ENCODE assay signal across 12 cellular contexts in genomic region chr4:17323619-17324400, GRCh38.
A peak's percentile ranks its signal among the peaks of the same experiment; 100 is the strongest.
DNase-seq lines count a peak whose midpoint lies in the region; ATAC-seq, FAIRE-seq and TF ChIP-seq lines count a peak whose summit lies in the region.
"Had no signal": no experiment of that assay in that cellular context is flagged by ENCODE, and none has a peak within 500 bp of the region (broad histone marks: within the 10 kb centered on the region; RNA-seq: fewer than 3 reads in every experiment).

No MANE protein-coding gene starts in this region.

- intact Hi-C loops in HepG2 (cut with micrococcal nuclease; ENCODE audit: unreplicated experiment): loop anchor here (1.0 to 5.0 kb wide), 2 partner anchors 407 to 560 kb away; no protein-coding TSS in a partner anchor
- intact Hi-C loops in activated T-helper 1 cell treated with anti-CD3 and anti-CD28 coated beads, Interleukin-12 subunit alpha, Interleukin-12 subunit beta, Interleukin-2, Interleukin-4 antibody, amounts not matched to agents 30 ng/mL and 10 ng/mL and 1 ng/mL, durations not matched to agents 14 hours and 24 hours and 36 hours (cut with micrococcal nuclease): loop anchor here (1.0 to 2.0 kb wide), 3 partner anchors 12 to 531 kb away; no protein-coding TSS in a partner anchor
- intact Hi-C loops in uterus (cut with DNase I; ENCODE audit: low total_unique reads): loop anchor here (10.0 kb wide), 1 partner anchor 809 kb away; no protein-coding TSS in a partner anchor

- H3K4me3 ChIP-seq in liver (ENCODE audit: low read depth in 1 of 3, low read length in 3 of 3) (no peak overlapping the region), HepG2 (replicated peaks in 1 of 3; ENCODE audit: insufficient read depth in 1 of 3, low read depth in 2 of 3, low read length in 3 of 3) (no peak overlapping the region), hepatocyte (no peak overlapping the region), uterus (no peak overlapping the region)
- H3K4me3 ChIP-seq: tibial nerve had no signal

- no peak for TF ChIP-seq EP300 in HepG2 (IDR thresholded peaks at IDR 0.05; ENCODE audit: low read depth in 2 of 2, low read length in 2 of 2)
- no peak for TF ChIP-seq EP300 in HepG2 (CRISPR knock-in tag; IDR thresholded peaks at IDR 0.05; ENCODE audit: borderline replicate concordance)

- POLR2A ChIA-PET in HepG2 (lab: Yijun Ruan, JAX): no interaction called here

- ATAC-seq in HepG2: no peak

- TF ChIP-seq RAD21 in liver (IDR thresholded peaks at IDR 0.05) (no peak), HepG2 (CRISPR knock-in tag; IDR thresholded peaks at IDR 0.05) (no peak)

- TF ChIP-seq POLR2A in HepG2 (IDR thresholded peaks at IDR 0.05; ENCODE audit: insufficient read depth in 1 of 2, low read depth in 2 of 2, low read length in 2 of 2) (no peak), uterus (IDR thresholded peaks at IDR 0.05) (no peak)

- H3K9ac ChIP-seq in liver (ENCODE audit: low read depth in 1 of 2, low read length in 2 of 2): no peak overlapping the region
- H3K9ac ChIP-seq in HepG2 (ENCODE audit: insufficient read depth, low read depth, low read length): no peak overlapping the region

- H3K9me3 ChIP-seq in liver (ENCODE audit: control insufficient read depth in 4 of 4, low read length in 3 of 4): peaks cover 0 to 3% (median 0%) of the 10 kb centered on the region in 4 donors
- H3K9me3 ChIP-seq in HepG2 (ENCODE audit: low read length): no peaks in the 10 kb centered on the region
- H3K9me3 ChIP-seq in hepatocyte (ENCODE audit: low read depth): no peaks in the 10 kb centered on the region
- H3K9me3 ChIP-seq in uterus: no peaks in the 10 kb centered on the region
- H3K9me3 ChIP-seq: tibial nerve had no signal

- H3K9me3 Mint-ChIP-seq in activated T-helper 1 cell treated with anti-CD3 and anti-CD28 coated beads, Interleukin-12 subunit alpha, Interleukin-12 subunit beta, Interleukin-2, Interleukin-4 antibody, amounts not matched to agents 30 ng/mL and 10 ng/mL and 1 ng/mL, durations not matched to agents 14 hours and 24 hours and 36 hours: no peaks in the 10 kb centered on the region

- H2AFZ ChIP-seq in HepG2 (ENCODE audit: low read length) (no peak overlapping the region), hepatocyte (no peak overlapping the region)

- DNase-seq in HepG2 (ENCODE audit: low spot score) (no peak), hepatocyte (ENCODE audit: low spot score) (peak; percentile 30), uterus (no peak), mesenteric fat pad (ENCODE audit: low spot score) (no peak), GM03348 (ENCODE audit: low spot score) (no peak), NCI-H1694 treated with DMSO at 0.1 percent for 48 hours (lab: John Stamatoyannopoulos, UW) (no peak)
- no peak for DNase-seq in activated T-helper 1 cell treated with anti-CD3 and anti-CD28 coated beads, Interleukin-12 subunit alpha, Interleukin-12 subunit beta, Interleukin-2, Interleukin-4 antibody, amounts not matched to agents 30 ng/mL and 10 ng/mL and 1 ng/mL, durations not matched to agents 14 hours and 24 hours and 36 hours (ENCODE audit: low spot score)
- DNase-seq: cortex of kidney had no signal

- no TSS peak for BruUV-seq in HepG2 (replicated peaks; lab: Mats Ljungman, UMichigan)

- no peak for FAIRE-seq in HepG2 (lab: Jason Lieb, UNC)

- H3K79me2 ChIP-seq in HepG2 (ENCODE audit: insufficient read depth, low read length): no peaks in the 10 kb centered on the region
- no peaks in the 10 kb centered on the region for H3K79me2 ChIP-seq in hepatocyte

- H3K36me3 ChIP-seq in liver (ENCODE audit: control insufficient read depth in 4 of 4, insufficient read depth in 3 of 4, low read depth in 1 of 4, low read length in 3 of 4) (no peaks in the 10 kb centered on the region), HepG2 (replicated peaks in 1 of 2; ENCODE audit: control insufficient read depth in 1 of 2, insufficient read depth in 2 of 2, low read length in 2 of 2) (no peaks in the 10 kb centered on the region), hepatocyte (replicated peaks; ENCODE audit: insufficient read depth, low read depth) (no peaks in the 10 kb centered on the region), uterus (no peaks in the 10 kb centered on the region)
- H3K36me3 ChIP-seq: tibial nerve had no signal

- H3K27me3 Mint-ChIP-seq in activated T-helper 1 cell treated with anti-CD3 and anti-CD28 coated beads, Interleukin-12 subunit alpha, Interleukin-12 subunit beta, Interleukin-2, Interleukin-4 antibody, amounts not matched to agents 30 ng/mL and 10 ng/mL and 1 ng/mL, durations not matched to agents 14 hours and 24 hours and 36 hours (ENCODE audit: insufficient read depth): peaks cover 8% of the 10 kb centered on the region

- no peak overlapping the region for H3K4me2 ChIP-seq in HepG2 (ENCODE audit: low read depth, low read length)
- peak overlapping the region; percentile 66 for H3K4me2 ChIP-seq in hepatocyte

- CTCF ChIA-PET in HepG2 (lab: Yijun Ruan, JAX; ENCODE audit: low intra/inter-chr PET ratio, low total read pairs): interaction anchor here (1.0 to 1.6 kb wide), 4 partner anchors 407 to 1298 kb away, joined by 3 to 5 read pairs (median 4); no protein-coding TSS in a partner anchor

- TF ChIP-seq CTCF in liver (IDR thresholded peaks at IDR 0.05; ENCODE audit: low read depth, low read length, missing input control) (no peak), HepG2 (CRISPR knock-in tag; IDR thresholded peaks at IDR 0.05) (no peak), hepatocyte (IDR thresholded peaks at IDR 0.05; ENCODE audit: poor library complexity) (no peak), uterus (IDR thresholded peaks at IDR 0.05) (no peak)

- no peak overlapping the region for H3K27ac ChIP-seq in liver (ENCODE audit: low read depth in 1 of 2, low read length in 2 of 2)
- H3K27ac ChIP-seq in HepG2 (ENCODE audit: extremely low read length, insufficient read depth, low read length): no peak overlapping the region
- H3K27ac ChIP-seq in hepatocyte: peak overlapping the region; percentile 59
- peak overlapping the region; percentile 52 to 76 for H3K27ac ChIP-seq in uterus
- H3K27ac ChIP-seq: C4-2B, VCaP had no signal

- peaks cover 10% of the 10 kb centered on the region for H3K4me1 Mint-ChIP-seq in activated T-helper 1 cell treated with anti-CD3 and anti-CD28 coated beads, Interleukin-12 subunit alpha, Interleukin-12 subunit beta, Interleukin-2, Interleukin-4 antibody, amounts not matched to agents 30 ng/mL and 10 ng/mL and 1 ng/mL, durations not matched to agents 14 hours and 24 hours and 36 hours (ENCODE audit: low read depth)

- no peaks in the 10 kb centered on the region for H3K4me1 ChIP-seq in liver (ENCODE audit: control insufficient read depth in 4 of 4, insufficient read depth in 4 of 4, low read length in 3 of 4)
- no peaks in the 10 kb centered on the region for H3K4me1 ChIP-seq in HepG2 (ENCODE audit: insufficient read depth, low read length)
- H3K4me1 ChIP-seq in hepatocyte (ENCODE audit: insufficient read depth): peaks cover 14% of the 10 kb centered on the region
- no peaks in the 10 kb centered on the region for H3K4me1 ChIP-seq in uterus

- in situ Hi-C loops in HepG2 (cut with HindIII; ENCODE audit: extremely low pct_ligation_motif_present, low pct_unique_long_range_greater_than_20kb): loop anchor here (10.0 kb wide), 1 partner anchor 409 kb away; no protein-coding TSS in a partner anchor

- H4K20me1 ChIP-seq in HepG2 (ENCODE audit: insufficient read depth, low read length) (no peaks in the 10 kb centered on the region), hepatocyte (ENCODE audit: insufficient read depth, poor library complexity, severe bottlenecking) (no peaks in the 10 kb centered on the region)

- H3K4me3 Mint-ChIP-seq in activated T-helper 1 cell treated with anti-CD3 and anti-CD28 coated beads, Interleukin-12 subunit alpha, Interleukin-12 subunit beta, Interleukin-2, Interleukin-4 antibody, amounts not matched to agents 30 ng/mL and 10 ng/mL and 1 ng/mL, durations not matched to agents 14 hours and 24 hours and 36 hours: peak overlapping the region; percentile 61

- H3K36me3 Mint-ChIP-seq in activated T-helper 1 cell treated with anti-CD3 and anti-CD28 coated beads, Interleukin-12 subunit alpha, Interleukin-12 subunit beta, Interleukin-2, Interleukin-4 antibody, amounts not matched to agents 30 ng/mL and 10 ng/mL and 1 ng/mL, durations not matched to agents 14 hours and 24 hours and 36 hours (ENCODE audit: low read depth): no peaks in the 10 kb centered on the region

- 47% methylated on average over 10 of the region's 10 CpGs for WGBS in liver
- 17% methylated on average over 10 of the region's 10 CpGs for WGBS in HepG2 (ENCODE audit: low lambda C conversion rate)
- WGBS in hepatocyte (ENCODE audit: low lambda C conversion rate, missing lambda C conversion rate): 27% methylated on average over 10 of the region's 10 CpGs

- H3K27ac Mint-ChIP-seq in activated T-helper 1 cell treated with anti-CD3 and anti-CD28 coated beads, Interleukin-12 subunit alpha, Interleukin-12 subunit beta, Interleukin-2, Interleukin-4 antibody, amounts not matched to agents 30 ng/mL and 10 ng/mL and 1 ng/mL, durations not matched to agents 14 hours and 24 hours and 36 hours: no peak overlapping the region

- no peaks in the 10 kb centered on the region for H3K9me2 ChIP-seq in hepatocyte (replicated peaks; ENCODE audit: insufficient read depth)

- H3K27me3 ChIP-seq in liver (ENCODE audit: control insufficient read depth in 4 of 4, insufficient read depth in 4 of 4, low read length in 3 of 4) (peaks cover 0 to 3% (median 0%) of the 10 kb centered on the region in 4 donors), HepG2 (ENCODE audit: control insufficient read depth in 1 of 2, insufficient read depth in 2 of 2, low read length in 2 of 2) (peaks cover 0 to 7% of the 10 kb centered on the region in 2 experiments; a peak in 1 of 5 replicates), hepatocyte (no peaks in the 10 kb centered on the region), uterus (no peaks in the 10 kb centered on the region)
- H3K27me3 ChIP-seq: tibial nerve had no signal

TF ChIP-seq in liver, 16 proteins besides CTCF, POLR2A, EP300 and RAD21:
- TF ChIP-seq NR2F2 (IDR thresholded peaks at IDR 0.05) (peak; percentile 51), HNF4A (conservative IDR thresholded peaks at IDR 0.05) (no peak)

TF ChIP-seq in HepG2, 621 proteins besides CTCF, POLR2A, EP300 and RAD21 (continues in another document):
- TF ChIP-seq, protein P1, sequence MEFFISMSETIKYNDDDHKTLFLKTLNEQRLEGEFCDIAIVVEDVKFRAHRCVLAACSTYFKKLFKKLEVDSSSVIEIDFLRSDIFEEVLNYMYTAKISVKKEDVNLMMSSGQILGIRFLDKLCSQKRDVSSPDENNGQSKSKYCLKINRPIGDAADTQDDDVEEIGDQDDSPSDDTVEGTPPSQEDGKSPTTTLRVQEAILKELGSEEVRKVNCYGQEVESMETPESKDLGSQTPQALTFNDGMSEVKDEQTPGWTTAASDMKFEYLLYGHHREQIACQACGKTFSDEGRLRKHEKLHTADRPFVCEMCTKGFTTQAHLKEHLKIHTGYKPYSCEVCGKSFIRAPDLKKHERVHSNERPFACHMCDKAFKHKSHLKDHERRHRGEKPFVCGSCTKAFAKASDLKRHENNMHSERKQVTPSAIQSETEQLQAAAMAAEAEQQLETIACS (CRISPR knock-in tag; IDR thresholded peaks at IDR 0.05): no peak
- TF ChIP-seq NFIC (IDR thresholded peaks at IDR 0.05; ENCODE audit: low read length) (no peak), ZNF674 (CRISPR knock-in tag; IDR thresholded peaks at IDR 0.05; ENCODE audit: low read depth) (no peak)

Comparison
In these comparisons a context has a peak if more than half of its experiments do, and no peak if none do; other contexts are left out.
1. H3K27ac ChIP-seq: peak in hepatocyte (single experiment) and uterus (2 of 2); none in liver (0 of 2) and HepG2 (single experiment).